24 cellular contexts compared by ENCODE assay signal in the genomic region with DNA sequence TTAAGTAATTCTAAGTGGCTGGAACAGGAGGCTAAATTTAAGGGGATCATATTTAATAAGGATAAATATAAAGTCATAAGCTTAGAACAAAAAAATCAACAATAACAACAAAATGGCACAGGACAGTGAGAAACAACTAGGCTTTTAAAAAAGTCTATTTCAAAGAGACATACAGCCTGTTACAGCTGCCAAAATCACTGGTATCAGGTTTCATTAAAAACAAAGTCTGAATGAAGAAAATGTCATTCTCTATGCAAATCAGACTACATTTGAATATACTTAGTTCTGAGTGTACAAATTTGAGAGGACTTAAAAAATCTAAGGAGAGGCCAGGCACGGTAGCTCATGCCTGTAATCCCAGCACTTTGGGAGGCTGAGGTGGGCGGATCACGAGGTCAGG. TPM values are rescaled to one million over a fixed set of nuclear protein-coding genes. Genes with fewer than 3 reads are reported as not detected.
DNase-seq lines count a peak whose midpoint lies in the region; ATAC-seq and TF ChIP-seq lines count a peak whose summit lies in the region.
"Had no signal": no experiment of that assay in that cellular context is flagged by ENCODE, and none has a peak within 500 bp of the region (broad histone marks: within the 10 kb centered on the region; RNA-seq: fewer than 3 reads in every experiment).

No MANE protein-coding gene starts in this region.

- H3K4me1 ChIP-seq in HEK293 (ENCODE audit: control insufficient read depth, insufficient read depth, low read length) (peaks cover 16% of the 10 kb centered on the region), aorta (ENCODE audit: control insufficient read depth in 1 of 2, insufficient read depth in 2 of 2, low read length in 2 of 2) (no peaks in the 10 kb centered on the region)
- H3K4me1 ChIP-seq: colonic mucosa, left ventricle myocardium inferior, testis, vagina had no signal

- POLR2A ChIA-PET in HEK293 (lab: Yijun Ruan, JAX), result interaction anchor here (0.6 to 0.8 kb wide), 3 partner anchors 40 to 226 kb away, joined by 4 to 5 read pairs (median 4); no protein-coding TSS in a partner anchor

- intact Hi-C loops in aorta (cut with DNase I), result no loop called here
- intact Hi-C loops in CD14-positive monocyte (cut with micrococcal nuclease), result no loop called here

- no peaks in the 10 kb centered on the region for H3K27me3 ChIP-seq in aorta (ENCODE audit: control insufficient read depth in 1 of 2, insufficient read depth in 2 of 2, low read length in 1 of 2)
- H3K27me3 ChIP-seq: colonic mucosa, esophagus squamous epithelium, heart right ventricle, testis, vagina had no signal

- CTCF ChIA-PET in HEK293 (lab: Yijun Ruan, JAX), result no interaction called here

- 82 to 87% methylated on average over 3 of the region's 3 CpGs for WGBS in aorta, 2 donors

- peaks cover 13% of the 10 kb centered on the region for H3K36me3 Mint-ChIP-seq in central memory CD8-positive, alpha-beta T cell (ENCODE audit: insufficient read depth)
- H3K36me3 Mint-ChIP-seq in nephron (ENCODE audit: low read depth), result peaks cover 10% of the 10 kb centered on the region
- peaks cover 32 to 73% of the 10 kb centered on the region in 2 donors for H3K36me3 Mint-ChIP-seq in CD14-positive monocyte

- no peak overlapping the region for H3K4me3 ChIP-seq in HEK293 (ENCODE audit: low read depth, low read length)
- H3K4me3 ChIP-seq in aorta (ENCODE audit: low read length in 2 of 2), result no peak overlapping the region
- H3K4me3 ChIP-seq: colonic mucosa, esophagus squamous epithelium, GM23338, heart right ventricle, left ventricle myocardium inferior, testis, vagina had no signal

- DNase-seq in NCI-H69 (lab: John Stamatoyannopoulos, UW), result peak; percentile 17
- no peak for DNase-seq in central memory CD8-positive, alpha-beta T cell (ENCODE audit: low spot score in 2 of 2)
- no peak for DNase-seq in NCI-H2081 treated with DMSO at 0.1 percent for 48 hours (lab: John Stamatoyannopoulos, UW)
- no peak for DNase-seq in aorta
- DNase-seq in CD14-positive monocyte (ENCODE audit: low spot score), result no peak
- DNase-seq: activated CD4-positive, alpha-beta T cell treated with anti-CD3 and anti-CD28 coated beads for 4 hours; activated naive CD4-positive, alpha-beta T cell treated with anti-CD3 and anti-CD28 coated beads for 36 hours; activated T-cell treated with anti-CD3 and anti-CD28 coated beads, Interleukin-2, amount 50 U/mL, for 48 hours; CD4-positive, alpha-beta T cell; colonic mucosa; DMS 273 treated with DMSO at 0.1 percent for 48 hours; esophagus squamous epithelium; heart right ventricle; left ventricle myocardium inferior; NCI-H1417 treated with DMSO at 0.1 percent for 48 hours; posterior cingulate gyrus; SHP77 treated with DMSO at 0.1 percent for 48 hours; T-cell; testis had no signal

- no peak overlapping the region for H3K4me3 Mint-ChIP-seq in central memory CD8-positive, alpha-beta T cell
- no peak overlapping the region for H3K4me3 Mint-ChIP-seq in nephron
- H3K4me3 Mint-ChIP-seq in CD14-positive monocyte, result no peak overlapping the region
- H3K4me3 Mint-ChIP-seq: activated naive CD4-positive, alpha-beta T cell treated with anti-CD3 and anti-CD28 coated beads for 36 hours; CD4-positive, alpha-beta T cell; GM23338; neural crest cell; T-cell had no signal

- H3K4me1 Mint-ChIP-seq in central memory CD8-positive, alpha-beta T cell, result peaks cover 8% of the 10 kb centered on the region
- H3K4me1 Mint-ChIP-seq in nephron (peaks cover 32% of the 10 kb centered on the region), CD14-positive monocyte (peaks cover 3% of the 10 kb centered on the region)

- no peak for TF ChIP-seq CTCF in HEK293 (tag by site-specific recombination; IDR thresholded peaks at IDR 0.05)
- TF ChIP-seq CTCF in nephron (IDR thresholded peaks at IDR 0.05; ENCODE audit: unreplicated experiment in 3 of 3), result no peak
- no peak for TF ChIP-seq CTCF in CD14-positive monocyte (IDR thresholded peaks at IDR 0.05)

- H3K27ac Mint-ChIP-seq in central memory CD8-positive, alpha-beta T cell (ENCODE audit: low read depth), result peak overlapping the region; percentile 63
- H3K27ac Mint-ChIP-seq in nephron (peak overlapping the region in 2 of 3 experiments; percentile 19 to 53), CD14-positive monocyte (no peak overlapping the region)
- H3K27ac Mint-ChIP-seq: activated naive CD4-positive, alpha-beta T cell treated with anti-CD3 and anti-CD28 coated beads for 36 hours; CD4-positive, alpha-beta T cell; GM23338 had no signal

- H3K27me3 Mint-ChIP-seq in central memory CD8-positive, alpha-beta T cell, result no peaks in the 10 kb centered on the region
- no peaks in the 10 kb centered on the region for H3K27me3 Mint-ChIP-seq in nephron (ENCODE audit: low read depth)
- H3K27me3 Mint-ChIP-seq in CD14-positive monocyte (ENCODE audit: low read depth in 3 of 3), result no peaks in the 10 kb centered on the region
- H3K27me3 Mint-ChIP-seq: CD4-positive, alpha-beta T cell; T-cell had no signal

- H3K36me3 ChIP-seq in HEK293 (ENCODE audit: control insufficient read depth in 2 of 2, insufficient read depth in 1 of 2, low read length in 2 of 2) (peaks cover 0 to 9% of the 10 kb centered on the region in 2 experiments; a peak in 2 of 3 replicates), aorta (ENCODE audit: control insufficient read depth in 1 of 2, insufficient read depth in 2 of 2, low read length in 1 of 2) (peaks cover 0 to 4% of the 10 kb centered on the region in 2 donors)
- H3K36me3 ChIP-seq: colonic mucosa, vagina had no signal

- H3K9me3 ChIP-seq in HEK293 (ENCODE audit: control insufficient read depth, insufficient read depth, low read depth, low read length) (no peaks in the 10 kb centered on the region), aorta (ENCODE audit: control insufficient read depth, low read length) (no peaks in the 10 kb centered on the region)
- H3K9me3 ChIP-seq: colonic mucosa, esophagus squamous epithelium, heart right ventricle, left ventricle myocardium inferior, testis, vagina had no signal

- no peak for ATAC-seq in central memory CD8-positive, alpha-beta T cell (replicated peaks; ENCODE audit: extremely low read depth, poor library complexity, severe bottlenecking)
- ATAC-seq in aorta (ENCODE audit: low FRiP score), result no peak
- ATAC-seq: GM23338, heart right ventricle, T-cell had no signal

- no peak overlapping the region for H3K27ac ChIP-seq in HEK293 (ENCODE audit: extremely low read depth, low read depth, low read length)
- H3K27ac ChIP-seq in aorta (ENCODE audit: low read depth in 1 of 2, low read length in 2 of 2), result no peak overlapping the region
- H3K27ac ChIP-seq: colonic mucosa, esophagus squamous epithelium, heart right ventricle, left ventricle myocardium inferior, testis, vagina had no signal

- no peaks in the 10 kb centered on the region for H3K9me3 Mint-ChIP-seq in central memory CD8-positive, alpha-beta T cell
- H3K9me3 Mint-ChIP-seq in nephron (no peaks in the 10 kb centered on the region), CD14-positive monocyte (peaks cover 0 to 2% (median 0%) of the 10 kb centered on the region in 7 donors)
- H3K9me3 Mint-ChIP-seq: activated naive CD4-positive, alpha-beta T cell treated with anti-CD3 and anti-CD28 coated beads for 36 hours; CD4-positive, alpha-beta T cell; GM23338; neural crest cell; T-cell had no signal

TF ChIP-seq in HEK293, 187 proteins besides CTCF, POLR2A, EP300 and RAD21 (continues in another document):
- TF ChIP-seq ZSCAN23 (tag by site-specific recombination; IDR thresholded peaks at IDR 0.05) (no peak), ZNF202 (tag by site-specific recombination; IDR thresholded peaks at IDR 0.05; ENCODE audit: borderline replicate concordance) (no peak), ZNF48 (tag by site-specific recombination; IDR thresholded peaks at IDR 0.05) (no peak), ZNF292 (tag by site-specific recombination; IDR thresholded peaks at IDR 0.05; ENCODE audit: borderline replicate concordance, low read depth) (no peak), ZNF2 (tag by site-specific recombination; IDR thresholded peaks at IDR 0.05) (no peak)
- TF ChIP-seq, protein P1, sequence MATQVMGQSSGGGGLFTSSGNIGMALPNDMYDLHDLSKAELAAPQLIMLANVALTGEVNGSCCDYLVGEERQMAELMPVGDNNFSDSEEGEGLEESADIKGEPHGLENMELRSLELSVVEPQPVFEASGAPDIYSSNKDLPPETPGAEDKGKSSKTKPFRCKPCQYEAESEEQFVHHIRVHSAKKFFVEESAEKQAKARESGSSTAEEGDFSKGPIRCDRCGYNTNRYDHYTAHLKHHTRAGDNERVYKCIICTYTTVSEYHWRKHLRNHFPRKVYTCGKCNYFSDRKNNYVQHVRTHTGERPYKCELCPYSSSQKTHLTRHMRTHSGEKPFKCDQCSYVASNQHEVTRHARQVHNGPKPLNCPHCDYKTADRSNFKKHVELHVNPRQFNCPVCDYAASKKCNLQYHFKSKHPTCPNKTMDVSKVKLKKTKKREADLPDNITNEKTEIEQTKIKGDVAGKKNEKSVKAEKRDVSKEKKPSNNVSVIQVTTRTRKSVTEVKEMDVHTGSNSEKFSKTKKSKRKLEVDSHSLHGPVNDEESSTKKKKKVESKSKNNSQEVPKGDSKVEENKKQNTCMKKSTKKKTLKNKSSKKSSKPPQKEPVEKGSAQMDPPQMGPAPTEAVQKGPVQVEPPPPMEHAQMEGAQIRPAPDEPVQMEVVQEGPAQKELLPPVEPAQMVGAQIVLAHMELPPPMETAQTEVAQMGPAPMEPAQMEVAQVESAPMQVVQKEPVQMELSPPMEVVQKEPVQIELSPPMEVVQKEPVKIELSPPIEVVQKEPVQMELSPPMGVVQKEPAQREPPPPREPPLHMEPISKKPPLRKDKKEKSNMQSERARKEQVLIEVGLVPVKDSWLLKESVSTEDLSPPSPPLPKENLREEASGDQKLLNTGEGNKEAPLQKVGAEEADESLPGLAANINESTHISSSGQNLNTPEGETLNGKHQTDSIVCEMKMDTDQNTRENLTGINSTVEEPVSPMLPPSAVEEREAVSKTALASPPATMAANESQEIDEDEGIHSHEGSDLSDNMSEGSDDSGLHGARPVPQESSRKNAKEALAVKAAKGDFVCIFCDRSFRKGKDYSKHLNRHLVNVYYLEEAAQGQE (tag by site-specific recombination; IDR thresholded peaks at IDR 0.05), result no peak
- TF ChIP-seq, protein P2, sequence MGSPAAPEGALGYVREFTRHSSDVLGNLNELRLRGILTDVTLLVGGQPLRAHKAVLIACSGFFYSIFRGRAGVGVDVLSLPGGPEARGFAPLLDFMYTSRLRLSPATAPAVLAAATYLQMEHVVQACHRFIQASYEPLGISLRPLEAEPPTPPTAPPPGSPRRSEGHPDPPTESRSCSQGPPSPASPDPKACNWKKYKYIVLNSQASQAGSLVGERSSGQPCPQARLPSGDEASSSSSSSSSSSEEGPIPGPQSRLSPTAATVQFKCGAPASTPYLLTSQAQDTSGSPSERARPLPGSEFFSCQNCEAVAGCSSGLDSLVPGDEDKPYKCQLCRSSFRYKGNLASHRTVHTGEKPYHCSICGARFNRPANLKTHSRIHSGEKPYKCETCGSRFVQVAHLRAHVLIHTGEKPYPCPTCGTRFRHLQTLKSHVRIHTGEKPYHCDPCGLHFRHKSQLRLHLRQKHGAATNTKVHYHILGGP (tag by site-specific recombination; IDR thresholded peaks at IDR 0.05), result no peak

RNA-seq across cellular contexts. Expression of a gene that starts 44.0 kb away (rescaled TPM):
- 10 to 100 TPM; 15.6 to 25.4 TPM for total RNA-seq in aorta
- 1 to 10 TPM; 8.9 to 9.7 TPM for polyA plus RNA-seq in aorta
- 10 to 100 TPM in 1 of 2 donors, 1 to 10 TPM in 1; 7.1 to 14.2 TPM for polyA plus RNA-seq in CD14-positive monocyte

RNA-seq across cellular contexts. Expression of a gene that starts 45.5 kb away (rescaled TPM):
- 10 to 100 TPM; 32.3 to 34.5 TPM for total RNA-seq in aorta
- polyA plus RNA-seq in aorta (10 to 100 TPM in 1 of 2 donors, 1 to 10 TPM in 1; 6.1 to 19.0 TPM), CD14-positive monocyte (1 to 10 TPM; 1.7 to 2.6 TPM)

Comparison
In these comparisons a context has a peak if more than half of its experiments do, and no peak if none do; other contexts are left out.
1. H3K27ac Mint-ChIP-seq: peak in central memory CD8-positive, alpha-beta T cell (single experiment) and nephron (2 of 3); none in CD14-positive monocyte (0 of 7).